Comparison of ENCODE assay signal across 10 cellular contexts in genomic region chr15:99454107-99454809, GRCh38.
A peak's percentile ranks its signal among the peaks of the same experiment; 100 is the strongest.
DNase-seq lines count a peak whose midpoint lies in the region; ATAC-seq and TF ChIP-seq lines count a peak whose summit lies in the region.
"Had no signal": no experiment of that assay in that cellular context is flagged by ENCODE, and none has a peak within 500 bp of the region (broad histone marks: within the 10 kb centered on the region; RNA-seq: fewer than 3 reads in every experiment).

No MANE protein-coding gene starts in this region.

- H3K9me3 Mint-ChIP-seq in mesothelial cell of epicardium = peaks cover 8% of the 10 kb centered on the region

- H3K36me3 Mint-ChIP-seq in mesothelial cell of epicardium = peaks cover 4% of the 10 kb centered on the region

- TF ChIP-seq EP300 in suprapubic skin (IDR thresholded peaks at IDR 0.05) = no peak

- H3K4me1 Mint-ChIP-seq in mesothelial cell of epicardium = peaks cover 21% of the 10 kb centered on the region

- DNase-seq in SJCRH30 (no peak), mesothelial cell of epicardium (ENCODE audit: low spot score in 2 of 2, unreplicated experiment in 2 of 2) (no peak), suprapubic skin (ENCODE audit: low spot score in 2 of 2) (no peak), foreskin fibroblast (no peak), dedifferentiated amniotic fluid mesenchymal stem cell (ENCODE audit: extremely low spot score) (no peak), DMS 273 treated with DMSO at 0.1 percent for 48 hours (lab: John Stamatoyannopoulos, UW) (no peak)
- DNase-seq: NCI-H1092 had no signal

- TF ChIP-seq POLR2A in suprapubic skin (IDR thresholded peaks at IDR 0.05) = no peak

- WGBS in esophagus, 2 donors = 88 to 92% methylated on average over 6 of the region's 6 CpGs
- 79% methylated on average over 6 of the region's 6 CpGs for WGBS in suprapubic skin

- no peaks in the 10 kb centered on the region for H3K36me3 ChIP-seq in SJCRH30
- no peaks in the 10 kb centered on the region for H3K36me3 ChIP-seq in esophagus (ENCODE audit: control insufficient read depth in 2 of 2, insufficient read depth in 2 of 2, low read length in 1 of 2)
- H3K36me3 ChIP-seq in suprapubic skin = no peaks in the 10 kb centered on the region

- H3K4me1 ChIP-seq in SJCRH30 (peaks cover 14% of the 10 kb centered on the region), esophagus (ENCODE audit: control insufficient read depth in 2 of 2, insufficient read depth in 2 of 2, low read length in 1 of 2) (peaks cover 0 to 40% of the 10 kb centered on the region in 2 donors), suprapubic skin (peaks cover 66% of the 10 kb centered on the region)

- ATAC-seq in GM19035 (IDR thresholded peaks at IDR 0.05; ENCODE audit: unreplicated experiment) = no peak

- peak overlapping the region; percentile 26; the same call in 1 of the 2 replicates for H3K27ac ChIP-seq in SJCRH30
- H3K27ac ChIP-seq in esophagus (ENCODE audit: low read depth in 2 of 2, low read length in 1 of 2) = peak overlapping the region; percentile 63 to 89
- peak overlapping the region; percentile 91 for H3K27ac ChIP-seq in suprapubic skin
- H3K27ac ChIP-seq: HL-60 had no signal

- H3K9me3 ChIP-seq in SJCRH30 (replicated peaks) = no peaks in the 10 kb centered on the region
- no peaks in the 10 kb centered on the region for H3K9me3 ChIP-seq in esophagus (ENCODE audit: control insufficient read depth in 2 of 2, insufficient read depth in 1 of 2, low read depth in 1 of 2, low read length in 1 of 2)
- H3K9me3 ChIP-seq in suprapubic skin = no peaks in the 10 kb centered on the region

- H3K27me3 ChIP-seq in SJCRH30 = no peaks in the 10 kb centered on the region
- H3K27me3 ChIP-seq in esophagus (ENCODE audit: control insufficient read depth in 1 of 2, insufficient read depth in 2 of 2, low read length in 2 of 2) = no peaks in the 10 kb centered on the region
- no peaks in the 10 kb centered on the region for H3K27me3 ChIP-seq in suprapubic skin

- TF ChIP-seq CTCF in mesothelial cell of epicardium (IDR thresholded peaks at IDR 0.05; ENCODE audit: unreplicated experiment) (no peak), suprapubic skin (IDR thresholded peaks at IDR 0.05) (no peak), foreskin fibroblast (IDR thresholded peaks at IDR 0.05; ENCODE audit: low read depth, low read length) (no peak)

- H3K27me3 Mint-ChIP-seq in mesothelial cell of epicardium (ENCODE audit: low read depth) = no peaks in the 10 kb centered on the region

- H3K4me3 ChIP-seq in SJCRH30 (no peak overlapping the region), esophagus (ENCODE audit: low read depth in 1 of 2, low read length in 2 of 2) (no peak overlapping the region), suprapubic skin (no peak overlapping the region), foreskin fibroblast (ENCODE audit: low read depth in 1 of 2, low read length in 2 of 2) (no peak overlapping the region)

- no peak overlapping the region for H3K4me3 Mint-ChIP-seq in mesothelial cell of epicardium

- peak overlapping the region; percentile 87 for H3K27ac Mint-ChIP-seq in mesothelial cell of epicardium

Comparison
In these comparisons a context has a peak if more than half of its experiments do, and no peak if none do; other contexts are left out.
1. H3K27ac ChIP-seq: peak in every context shown above with its lines; median percentile 91 in suprapubic skin; 76 in esophagus; 26 in SJCRH30.